In the genomic region with DNA sequence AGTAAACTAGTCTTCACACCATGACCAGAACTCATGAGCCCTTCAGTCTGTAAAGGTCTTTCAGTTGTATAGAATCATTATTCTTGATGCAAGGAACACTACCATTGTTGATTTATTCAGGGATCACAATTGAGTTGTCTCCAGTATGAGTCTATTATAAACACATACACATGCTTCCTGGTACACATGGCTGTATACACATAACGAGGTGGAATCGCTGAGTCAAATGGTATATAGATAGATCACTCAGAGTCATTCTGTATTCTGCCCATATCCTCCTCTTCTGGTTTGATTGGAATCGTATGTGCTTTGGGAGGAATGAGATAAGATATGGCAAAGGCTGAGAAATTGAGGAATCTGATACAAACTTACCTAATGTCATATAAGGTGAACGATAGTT, we compare ENCODE assay signal across 19 cellular contexts.
A peak's percentile ranks its signal among the peaks of the same experiment; 100 is the strongest.
DNase-seq lines count a peak whose midpoint lies in the region; ATAC-seq, FAIRE-seq and TF ChIP-seq lines count a peak whose summit lies in the region.
"Had no signal": no experiment of that assay in that cellular context is flagged by ENCODE, and none has a peak within 500 bp of the region (broad histone marks: within the 10 kb centered on the region; RNA-seq: fewer than 3 reads in every experiment).

No MANE protein-coding gene starts in this region.

- H3K9me3 ChIP-seq in CD4-positive, alpha-beta T cell (ENCODE audit: control insufficient read depth, low read length) = no peaks in the 10 kb centered on the region
- H3K9me3 ChIP-seq in CD8-positive, alpha-beta T cell (ENCODE audit: low read length) = no peaks in the 10 kb centered on the region
- H3K9me3 ChIP-seq in GM12878 (replicated peaks; ENCODE audit: control insufficient read depth, insufficient read depth, low read length) (no peaks in the 10 kb centered on the region), sigmoid colon (no peaks in the 10 kb centered on the region)
- H3K9me3 ChIP-seq: gastroesophageal sphincter, SK-N-SH, tibial artery had no signal

- ATAC-seq in CD4-positive, alpha-beta T cell (ENCODE audit: poor library complexity) = no peak
- no peak for ATAC-seq in CD8-positive, alpha-beta T cell
- ATAC-seq in GM12878 = no peak
- ATAC-seq: gastroesophageal sphincter had no signal

- peaks cover 5% of the 10 kb centered on the region for H3K9me3 Mint-ChIP-seq in CD4-positive, alpha-beta T cell
- peaks cover 18% of the 10 kb centered on the region for H3K9me3 Mint-ChIP-seq in CD8-positive, alpha-beta T cell
- H3K9me3 Mint-ChIP-seq in T-helper 2 cell treated with Interferon-gamma antibody and Interleukin-4, amounts not matched to agents 5 μg/mL and 100 μg/mL, for 36 hours = peaks cover 49% of the 10 kb centered on the region

- peak; percentile 35 for FAIRE-seq in GM12878 (lab: Jason Lieb, UNC)
- FAIRE-seq: H1 had no signal

- TF ChIP-seq RAD21 in GM12878 (IDR thresholded peaks at IDR 0.05; ENCODE audit: insufficient read depth, low read depth, low read length) = no peak

- intact Hi-C loops in CD4-positive, alpha-beta T cell (cut with DNase I, micrococcal nuclease) = no loop called here
- intact Hi-C loops in CD8-positive, alpha-beta T cell (cut with DNase I, micrococcal nuclease) = loop anchor here in 1 of 2 experiments (2.0 kb wide), 1 partner anchor 18 kb away; no protein-coding TSS in a partner anchor
- intact Hi-C loops in GM12878 (cut with micrococcal nuclease; ENCODE audit: unreplicated experiment) (no loop called here), posterior cingulate gyrus (cut with DNase I) (no loop called here), sigmoid colon (cut with DNase I) (no loop called here)

- H3K9ac ChIP-seq in GM12878 (ENCODE audit: control insufficient read depth, insufficient read depth, low read length) = no peak overlapping the region
- H3K9ac ChIP-seq: SK-N-SH had no signal

- no peak overlapping the region for H3K4me2 ChIP-seq in GM12878 (ENCODE audit: control insufficient read depth, insufficient read depth)
- H3K4me2 ChIP-seq: SK-N-SH had no signal

- CTCF ChIA-PET in CD4-positive, alpha-beta T cell (lab: Charles Lee) = interaction anchor here (1.0 kb wide), 1 partner anchor 92 kb away, joined by 3 read pairs; no protein-coding TSS in a partner anchor
- CTCF ChIA-PET in CD8-positive, alpha-beta T cell (lab: Charles Lee) = interaction anchor here (1.6 kb wide), 1 partner anchor 105 kb away, joined by 3 read pairs; no protein-coding TSS in a partner anchor
- CTCF ChIA-PET in GM12878 (lab: Yijun Ruan, JAX) = no interaction called here

- WGBS in GM12878 (ENCODE audit: insufficient coverage, insufficient replicate concordance, low lambda C conversion rate, missing lambda C conversion rate) = 80% methylated on average over 4 of the region's 4 CpGs
- 82 to 84% methylated on average over 4 of the region's 4 CpGs for WGBS in sigmoid colon, 2 donors

- peaks cover 41% of the 10 kb centered on the region for H3K36me3 Mint-ChIP-seq in CD4-positive, alpha-beta T cell (ENCODE audit: low read depth)
- H3K36me3 Mint-ChIP-seq in CD8-positive, alpha-beta T cell = peaks cover 29% of the 10 kb centered on the region
- H3K36me3 Mint-ChIP-seq in T-helper 2 cell treated with Interferon-gamma antibody and Interleukin-4, amounts not matched to agents 5 μg/mL and 100 μg/mL, for 36 hours (ENCODE audit: low read depth) = peaks cover 70% of the 10 kb centered on the region

- H4K20me1 ChIP-seq in GM12878 (ENCODE audit: control insufficient read depth, insufficient read depth) = no peaks in the 10 kb centered on the region

- RAD21 ChIA-PET in GM12878 (lab: Charles Lee; ENCODE audit: unreplicated experiment) = no interaction called here

- SMC1A ChIA-PET in GM12878 (lab: Charles Lee; ENCODE audit: uncharacterized antibody, unreplicated experiment) = interaction anchor here (1.5 kb wide), 1 partner anchor 228 kb away, joined by 3 read pairs; no protein-coding TSS in a partner anchor

- TF ChIP-seq EP300 in GM12878 (IDR thresholded peaks at IDR 0.05; ENCODE audit: borderline replicate concordance in 1 of 2, control insufficient read depth in 1 of 2, low read depth in 2 of 2, low read length in 2 of 2) (no peak), sigmoid colon (IDR thresholded peaks at IDR 0.05) (no peak)

- no TSS peak for BruUV-seq in GM12878 (replicated peaks; lab: Mats Ljungman, UMichigan)

- no peaks in the 10 kb centered on the region for H3K27me3 Mint-ChIP-seq in CD4-positive, alpha-beta T cell
- no peaks in the 10 kb centered on the region for H3K27me3 Mint-ChIP-seq in CD8-positive, alpha-beta T cell (ENCODE audit: low read depth)
- no peaks in the 10 kb centered on the region for H3K27me3 Mint-ChIP-seq in T-helper 2 cell treated with Interferon-gamma antibody and Interleukin-4, amounts not matched to agents 5 μg/mL and 100 μg/mL, for 36 hours (ENCODE audit: low read depth)

- H3K36me3 ChIP-seq in CD8-positive, alpha-beta T cell (ENCODE audit: insufficient read depth, low read length) = no peaks in the 10 kb centered on the region
- H3K36me3 ChIP-seq in GM12878 (ENCODE audit: control insufficient read depth in 2 of 2, insufficient read depth in 2 of 2, low read length in 1 of 2) = no peaks in the 10 kb centered on the region
- H3K36me3 ChIP-seq in sigmoid colon = no peaks in the 10 kb centered on the region
- H3K36me3 ChIP-seq: gastroesophageal sphincter, tibial artery had no signal

- peaks cover 34% of the 10 kb centered on the region for H3K4me1 ChIP-seq in CD8-positive, alpha-beta T cell (ENCODE audit: insufficient read depth, low read length)
- H3K4me1 ChIP-seq in GM12878 (ENCODE audit: control insufficient read depth, insufficient read depth, low read length) (no peaks in the 10 kb centered on the region), sigmoid colon (no peaks in the 10 kb centered on the region)
- H3K4me1 ChIP-seq: gastroesophageal sphincter, tibial artery had no signal

- peak overlapping the region; percentile 81 for H3K27ac Mint-ChIP-seq in CD4-positive, alpha-beta T cell
- H3K27ac Mint-ChIP-seq in CD8-positive, alpha-beta T cell = peak overlapping the region; percentile 72
- H3K27ac Mint-ChIP-seq in T-helper 2 cell treated with Interferon-gamma antibody and Interleukin-4, amounts not matched to agents 5 μg/mL and 100 μg/mL, for 36 hours = peak overlapping the region; percentile 77

- no peak overlapping the region for H3K4me3 ChIP-seq in CD8-positive, alpha-beta T cell (ENCODE audit: low read depth, low read length)
- H3K4me3 ChIP-seq in GM12878 = no peak overlapping the region
- H3K4me3 ChIP-seq in sigmoid colon = no peak overlapping the region
- H3K4me3 ChIP-seq: gastroesophageal sphincter, tibial artery had no signal

- no peak for TF ChIP-seq CTCF in CD4-positive, alpha-beta T cell (IDR thresholded peaks at IDR 0.05)
- TF ChIP-seq CTCF in CD8-positive, alpha-beta T cell (IDR thresholded peaks at IDR 0.05) = no peak
- no peak for TF ChIP-seq CTCF in GM12878 (IDR thresholded peaks at IDR 0.05 in 2 of 3, conservative IDR thresholded peaks at IDR 0.05 in 1 of 3; ENCODE audit: control insufficient read depth in 2 of 3, extremely low read depth in 1 of 3, insufficient read depth in 1 of 3, low read depth in 3 of 3, low read length in 3 of 3)
- no peak for TF ChIP-seq CTCF in GM10266 (IDR thresholded peaks at IDR 0.05; ENCODE audit: control insufficient read depth, insufficient read depth, low read depth, missing control alignments)
- no peak for TF ChIP-seq CTCF in sigmoid colon (IDR thresholded peaks at IDR 0.05)

- H3K4me1 Mint-ChIP-seq in CD4-positive, alpha-beta T cell (ENCODE audit: low read depth) = peaks cover 59% of the 10 kb centered on the region
- H3K4me1 Mint-ChIP-seq in CD8-positive, alpha-beta T cell (ENCODE audit: low read depth) = peaks cover 57% of the 10 kb centered on the region
- peaks cover 42% of the 10 kb centered on the region for H3K4me1 Mint-ChIP-seq in T-helper 2 cell treated with Interferon-gamma antibody and Interleukin-4, amounts not matched to agents 5 μg/mL and 100 μg/mL, for 36 hours (ENCODE audit: low read depth)

- H3K27me3 ChIP-seq in CD4-positive, alpha-beta T cell (ENCODE audit: control insufficient read depth, insufficient read depth, low read length) = no peaks in the 10 kb centered on the region
- H3K27me3 ChIP-seq in CD8-positive, alpha-beta T cell (ENCODE audit: insufficient read depth, low read length) = no peaks in the 10 kb centered on the region
- H3K27me3 ChIP-seq in GM12878 (replicated peaks in 1 of 2; ENCODE audit: control insufficient read depth in 2 of 2, insufficient read depth in 2 of 2, low read length in 1 of 2) = no peaks in the 10 kb centered on the region
- H3K27me3 ChIP-seq in sigmoid colon = no peaks in the 10 kb centered on the region
- H3K27me3 ChIP-seq: gastroesophageal sphincter, tibial artery had no signal

- no peak for DNase-seq in CD4-positive, alpha-beta T cell
- DNase-seq in CD8-positive, alpha-beta T cell = no peak
- DNase-seq in T-helper 2 cell treated with Interferon-gamma antibody and Interleukin-4, amounts not matched to agents 5 μg/mL and 100 μg/mL, for 36 hours (ENCODE audit: low spot score) = no peak
- no peak for DNase-seq in GM12878 (ENCODE audit: low read depth, low spot score)
- DNase-seq in posterior cingulate gyrus = no peak
- DNase-seq in GM10266 (ENCODE audit: extremely low spot score) = no peak
- DNase-seq in hepatic stellate cell (ENCODE audit: low spot score) = no peak
- no peak for DNase-seq in sigmoid colon
- DNase-seq: activated CD4-positive, alpha-beta T cell treated with anti-CD3 and anti-CD28 coated beads, Interleukin-2, amount 50 U/mL, for 4 hours; C1 segment of cervical spinal cord; hippocampal formation; Karpas-422; mesenchymal stem cell; NCI-H1436 treated with DMSO at 0.1 percent for 48 hours; NCI-H2107; SK-N-SH; tibial artery had no signal

- POLR2A ChIA-PET in CD4-positive, alpha-beta T cell (lab: Charles Lee) = no interaction called here
- POLR2A ChIA-PET in CD8-positive, alpha-beta T cell (lab: Charles Lee) = no interaction called here
- POLR2A ChIA-PET in GM12878 (lab: Charles Lee) = no interaction called here

- H3K27ac ChIP-seq in CD4-positive, alpha-beta T cell (ENCODE audit: low read depth, low read length) = no peak overlapping the region
- no peak overlapping the region for H3K27ac ChIP-seq in CD8-positive, alpha-beta T cell (ENCODE audit: low read depth, low read length)
- no peak overlapping the region for H3K27ac ChIP-seq in GM12878 (ENCODE audit: control insufficient read depth, insufficient read depth)
- H3K27ac ChIP-seq in sigmoid colon = no peak overlapping the region
- H3K27ac ChIP-seq: gastroesophageal sphincter, tibial artery had no signal

- H3K4me3 Mint-ChIP-seq in CD4-positive, alpha-beta T cell = peak overlapping the region; percentile 52
- H3K4me3 Mint-ChIP-seq in CD8-positive, alpha-beta T cell = no peak overlapping the region
- peak overlapping the region; percentile 39 for H3K4me3 Mint-ChIP-seq in T-helper 2 cell treated with Interferon-gamma antibody and Interleukin-4, amounts not matched to agents 5 μg/mL and 100 μg/mL, for 36 hours

- no peaks in the 10 kb centered on the region for H3K79me2 ChIP-seq in GM12878 (ENCODE audit: control insufficient read depth, insufficient read depth, low read length)

- no peak overlapping the region for H2AFZ ChIP-seq in GM12878 (ENCODE audit: control insufficient read depth, low read depth, low read length)

- no peak for TF ChIP-seq POLR2A in GM12878 (IDR thresholded peaks at IDR 0.05; ENCODE audit: low read depth, low read length)
- TF ChIP-seq POLR2A in sigmoid colon (IDR thresholded peaks at IDR 0.05) = no peak

- in situ Hi-C loops in GM12878 (cut with MboI) = no loop called here
